Comparison of ENCODE assay signal across 1 cellular context in genomic region chr1:161483361-161483760, GRCh38.
TF ChIP-seq lines count a peak whose summit lies in the region.

No MANE protein-coding gene starts in this region.

TF ChIP-seq in K562, 482 proteins besides CTCF, POLR2A, EP300 and RAD21:
- TF ChIP-seq PTRF (tag; IDR thresholded peaks at IDR 0.05) (no peak), ZBTB26 (CRISPR knock-in tag; IDR thresholded peaks at IDR 0.05) (no peak), ELK1 (CRISPR knock-in tag; IDR thresholded peaks at IDR 0.05) (no peak), FOXJ2 (tag; IDR thresholded peaks at IDR 0.05) (no peak), ZNF143 (CRISPR knock-in tag; IDR thresholded peaks at IDR 0.05) (no peak), NFE2 (IDR thresholded peaks at IDR 0.05; ENCODE audit: low read depth) (no peak), ASH1L (IDR thresholded peaks at IDR 0.05; ENCODE audit: borderline replicate concordance, low read depth, partially characterized antibody) (no peak), CBX5 (IDR thresholded peaks at IDR 0.05; ENCODE audit: borderline replicate concordance, low read depth) (no peak), JUND (IDR thresholded peaks at IDR 0.05; ENCODE audit: borderline replicate concordance, low read depth, low read length) (no peak), JUND (tag; IDR thresholded peaks at IDR 0.05; ENCODE audit: borderline replicate concordance, low read depth, low read length) (no peak), STAT5B (CRISPR knock-in tag; IDR thresholded peaks at IDR 0.05) (no peak)
- TF ChIP-seq, protein P1, sequence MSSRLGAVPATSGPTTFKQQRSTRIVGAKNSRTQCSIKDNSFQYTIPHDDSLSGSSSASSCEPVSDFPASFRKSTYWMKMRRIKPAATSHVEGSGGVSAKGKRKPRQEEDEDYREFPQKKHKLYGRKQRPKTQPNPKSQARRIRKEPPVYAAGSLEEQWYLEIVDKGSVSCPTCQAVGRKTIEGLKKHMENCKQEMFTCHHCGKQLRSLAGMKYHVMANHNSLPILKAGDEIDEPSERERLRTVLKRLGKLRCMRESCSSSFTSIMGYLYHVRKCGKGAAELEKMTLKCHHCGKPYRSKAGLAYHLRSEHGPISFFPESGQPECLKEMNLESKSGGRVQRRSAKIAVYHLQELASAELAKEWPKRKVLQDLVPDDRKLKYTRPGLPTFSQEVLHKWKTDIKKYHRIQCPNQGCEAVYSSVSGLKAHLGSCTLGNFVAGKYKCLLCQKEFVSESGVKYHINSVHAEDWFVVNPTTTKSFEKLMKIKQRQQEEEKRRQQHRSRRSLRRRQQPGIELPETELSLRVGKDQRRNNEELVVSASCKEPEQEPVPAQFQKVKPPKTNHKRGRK (tag; IDR thresholded peaks at IDR 0.05): no peak
- TF ChIP-seq, protein P2, sequence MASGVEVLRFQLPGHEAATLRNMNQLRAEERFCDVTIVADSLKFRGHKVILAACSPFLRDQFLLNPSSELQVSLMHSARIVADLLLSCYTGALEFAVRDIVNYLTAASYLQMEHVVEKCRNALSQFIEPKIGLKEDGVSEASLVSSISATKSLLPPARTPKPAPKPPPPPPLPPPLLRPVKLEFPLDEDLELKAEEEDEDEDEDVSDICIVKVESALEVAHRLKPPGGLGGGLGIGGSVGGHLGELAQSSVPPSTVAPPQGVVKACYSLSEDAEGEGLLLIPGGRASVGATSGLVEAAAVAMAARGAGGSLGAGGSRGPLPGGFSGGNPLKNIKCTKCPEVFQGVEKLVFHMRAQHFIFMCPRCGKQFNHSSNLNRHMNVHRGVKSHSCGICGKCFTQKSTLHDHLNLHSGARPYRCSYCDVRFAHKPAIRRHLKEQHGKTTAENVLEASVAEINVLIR (CRISPR knock-in tag; IDR thresholded peaks at IDR 0.05): no peak
